In the genomic region with DNA sequence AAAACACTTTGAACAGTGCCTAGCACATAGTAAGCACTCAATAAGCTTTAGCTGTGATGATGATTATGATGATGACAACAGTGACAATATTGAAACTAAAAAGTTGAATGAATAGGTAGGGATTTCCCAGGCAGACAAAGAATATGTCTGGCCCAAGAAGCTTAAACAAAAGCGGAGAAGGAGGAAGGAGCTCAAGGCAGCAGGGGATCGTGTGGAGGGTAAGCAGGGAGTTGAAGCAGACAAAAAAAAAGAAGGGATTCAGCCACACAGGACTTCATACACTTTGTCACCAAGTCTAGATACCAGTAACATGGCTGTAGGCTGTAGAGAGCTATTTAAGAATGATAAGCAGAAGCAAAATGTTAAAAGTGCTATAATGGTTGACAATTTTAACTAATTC, we compare ENCODE assay signal across 2 cellular contexts.
TF ChIP-seq lines count a peak whose summit lies in the region.

No MANE protein-coding gene starts in this region.

TF ChIP-seq in GM23338, 12 proteins besides CTCF, POLR2A, EP300 and RAD21 (continues in another document):
- TF ChIP-seq, protein P1, sequence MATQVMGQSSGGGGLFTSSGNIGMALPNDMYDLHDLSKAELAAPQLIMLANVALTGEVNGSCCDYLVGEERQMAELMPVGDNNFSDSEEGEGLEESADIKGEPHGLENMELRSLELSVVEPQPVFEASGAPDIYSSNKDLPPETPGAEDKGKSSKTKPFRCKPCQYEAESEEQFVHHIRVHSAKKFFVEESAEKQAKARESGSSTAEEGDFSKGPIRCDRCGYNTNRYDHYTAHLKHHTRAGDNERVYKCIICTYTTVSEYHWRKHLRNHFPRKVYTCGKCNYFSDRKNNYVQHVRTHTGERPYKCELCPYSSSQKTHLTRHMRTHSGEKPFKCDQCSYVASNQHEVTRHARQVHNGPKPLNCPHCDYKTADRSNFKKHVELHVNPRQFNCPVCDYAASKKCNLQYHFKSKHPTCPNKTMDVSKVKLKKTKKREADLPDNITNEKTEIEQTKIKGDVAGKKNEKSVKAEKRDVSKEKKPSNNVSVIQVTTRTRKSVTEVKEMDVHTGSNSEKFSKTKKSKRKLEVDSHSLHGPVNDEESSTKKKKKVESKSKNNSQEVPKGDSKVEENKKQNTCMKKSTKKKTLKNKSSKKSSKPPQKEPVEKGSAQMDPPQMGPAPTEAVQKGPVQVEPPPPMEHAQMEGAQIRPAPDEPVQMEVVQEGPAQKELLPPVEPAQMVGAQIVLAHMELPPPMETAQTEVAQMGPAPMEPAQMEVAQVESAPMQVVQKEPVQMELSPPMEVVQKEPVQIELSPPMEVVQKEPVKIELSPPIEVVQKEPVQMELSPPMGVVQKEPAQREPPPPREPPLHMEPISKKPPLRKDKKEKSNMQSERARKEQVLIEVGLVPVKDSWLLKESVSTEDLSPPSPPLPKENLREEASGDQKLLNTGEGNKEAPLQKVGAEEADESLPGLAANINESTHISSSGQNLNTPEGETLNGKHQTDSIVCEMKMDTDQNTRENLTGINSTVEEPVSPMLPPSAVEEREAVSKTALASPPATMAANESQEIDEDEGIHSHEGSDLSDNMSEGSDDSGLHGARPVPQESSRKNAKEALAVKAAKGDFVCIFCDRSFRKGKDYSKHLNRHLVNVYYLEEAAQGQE (IDR thresholded peaks at IDR 0.05; ENCODE audit: unreplicated experiment), result no peak
- TF ChIP-seq ZNF331 (CRISPR knock-in tag; IDR thresholded peaks at IDR 0.05; ENCODE audit: low read depth) (no peak), CREB1 (CRISPR knock-in tag; IDR thresholded peaks at IDR 0.05; ENCODE audit: low read depth) (no peak), EZH2phosphoT487 (IDR thresholded peaks at IDR 0.05; ENCODE audit: unreplicated experiment) (no peak), POLR2AphosphoS5 (IDR thresholded peaks at IDR 0.05; ENCODE audit: low read depth) (no peak), JUNB (IDR thresholded peaks at IDR 0.05; ENCODE audit: unreplicated experiment) (no peak), STAT1 (IDR thresholded peaks at IDR 0.05; ENCODE audit: unreplicated experiment) (no peak), ZNF114 (CRISPR knock-in tag; IDR thresholded peaks at IDR 0.05) (no peak), EZH2 (IDR thresholded peaks at IDR 0.05; ENCODE audit: low read depth, unreplicated experiment) (no peak), NANOG (IDR thresholded peaks at IDR 0.05; ENCODE audit: borderline replicate concordance) (no peak)
- TF ChIP-seq, protein P2, sequence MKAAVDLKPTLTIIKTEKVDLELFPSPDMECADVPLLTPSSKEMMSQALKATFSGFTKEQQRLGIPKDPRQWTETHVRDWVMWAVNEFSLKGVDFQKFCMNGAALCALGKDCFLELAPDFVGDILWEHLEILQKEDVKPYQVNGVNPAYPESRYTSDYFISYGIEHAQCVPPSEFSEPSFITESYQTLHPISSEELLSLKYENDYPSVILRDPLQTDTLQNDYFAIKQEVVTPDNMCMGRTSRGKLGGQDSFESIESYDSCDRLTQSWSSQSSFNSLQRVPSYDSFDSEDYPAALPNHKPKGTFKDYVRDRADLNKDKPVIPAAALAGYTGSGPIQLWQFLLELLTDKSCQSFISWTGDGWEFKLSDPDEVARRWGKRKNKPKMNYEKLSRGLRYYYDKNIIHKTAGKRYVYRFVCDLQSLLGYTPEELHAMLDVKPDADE (IDR thresholded peaks at IDR 0.05), result no peak

TF ChIP-seq in H1, 55 proteins besides CTCF, POLR2A, EP300 and RAD21:
- TF ChIP-seq POLR2AphosphoS5 (IDR thresholded peaks at IDR 0.05; ENCODE audit: low read depth, low read length) (no peak), YY1 (IDR thresholded peaks at IDR 0.05; ENCODE audit: low read depth, low read length) (no peak), POU5F1 (IDR thresholded peaks at IDR 0.05; ENCODE audit: low read depth, low read length) (no peak), NANOG (IDR thresholded peaks at IDR 0.05; ENCODE audit: insufficient read depth, low read depth, low read length, poor library complexity, severe bottlenecking) (no peak), CHD7 (IDR thresholded peaks at IDR 0.05; ENCODE audit: insufficient replicate concordance, low read length) (no peak), KDM4A (IDR thresholded peaks at IDR 0.05; ENCODE audit: low read depth, low read length, severe bottlenecking) (no peak), MAX (IDR thresholded peaks at IDR 0.05) (no peak), EZH2 (IDR thresholded peaks at IDR 0.05; ENCODE audit: low read depth, low read length, severe bottlenecking) (no peak), EGR1 (IDR thresholded peaks at IDR 0.05; ENCODE audit: borderline replicate concordance, low read depth, low read length) (no peak), JUN (IDR thresholded peaks at IDR 0.05; ENCODE audit: low read depth, low read length) (no peak), SRF (IDR thresholded peaks at IDR 0.05; ENCODE audit: low read depth, low read length) (no peak), TCF12 (IDR thresholded peaks at IDR 0.05; ENCODE audit: low read depth, low read length) (no peak), TAF1 (IDR thresholded peaks at IDR 0.05; ENCODE audit: low read depth, low read length) (no peak), TBP (IDR thresholded peaks at IDR 0.05; ENCODE audit: low read depth, low read length) (no peak), TAF7 (optimal IDR thresholded peaks at IDR 0.05; ENCODE audit: borderline replicate concordance, low read depth, low read length) (no peak), SP1 (IDR thresholded peaks at IDR 0.05; ENCODE audit: low read depth, low read length) (no peak)
- TF ChIP-seq, protein P3, sequence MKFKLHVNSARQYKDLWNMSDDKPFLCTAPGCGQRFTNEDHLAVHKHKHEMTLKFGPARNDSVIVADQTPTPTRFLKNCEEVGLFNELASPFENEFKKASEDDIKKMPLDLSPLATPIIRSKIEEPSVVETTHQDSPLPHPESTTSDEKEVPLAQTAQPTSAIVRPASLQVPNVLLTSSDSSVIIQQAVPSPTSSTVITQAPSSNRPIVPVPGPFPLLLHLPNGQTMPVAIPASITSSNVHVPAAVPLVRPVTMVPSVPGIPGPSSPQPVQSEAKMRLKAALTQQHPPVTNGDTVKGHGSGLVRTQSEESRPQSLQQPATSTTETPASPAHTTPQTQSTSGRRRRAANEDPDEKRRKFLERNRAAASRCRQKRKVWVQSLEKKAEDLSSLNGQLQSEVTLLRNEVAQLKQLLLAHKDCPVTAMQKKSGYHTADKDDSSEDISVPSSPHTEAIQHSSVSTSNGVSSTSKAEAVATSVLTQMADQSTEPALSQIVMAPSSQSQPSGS (IDR thresholded peaks at IDR 0.05; ENCODE audit: low read length), result no peak
- TF ChIP-seq, protein P4, sequence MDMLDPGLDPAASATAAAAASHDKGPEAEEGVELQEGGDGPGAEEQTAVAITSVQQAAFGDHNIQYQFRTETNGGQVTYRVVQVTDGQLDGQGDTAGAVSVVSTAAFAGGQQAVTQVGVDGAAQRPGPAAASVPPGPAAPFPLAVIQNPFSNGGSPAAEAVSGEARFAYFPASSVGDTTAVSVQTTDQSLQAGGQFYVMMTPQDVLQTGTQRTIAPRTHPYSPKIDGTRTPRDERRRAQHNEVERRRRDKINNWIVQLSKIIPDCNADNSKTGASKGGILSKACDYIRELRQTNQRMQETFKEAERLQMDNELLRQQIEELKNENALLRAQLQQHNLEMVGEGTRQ (IDR thresholded peaks at IDR 0.05; ENCODE audit: low read length), result no peak
